In genomic region chr2:128692895-128693519, GRCh38 we compare ENCODE assay signal across 27 cellular contexts.
DNase-seq lines count a peak whose midpoint lies in the region; FAIRE-seq and TF ChIP-seq lines count a peak whose summit lies in the region.
"Had no signal": no experiment of that assay in that cellular context is flagged by ENCODE, and none has a peak within 500 bp of the region (broad histone marks: within the 10 kb centered on the region; RNA-seq: fewer than 3 reads in every experiment).

No MANE protein-coding gene starts in this region.

- peak overlapping the region; percentile 76; the same call in 1 of the 2 replicates for H3K4me2 ChIP-seq in BLaER1
- H3K4me2 ChIP-seq in BLaER1 treated with 17β-estradiol and CSF1 and Interleukin-3, amounts not matched to agents 10 nM and 100 nM, result peak overlapping the region in 7 of 11 experiments; percentile 1 to 97 (median 79); a peak in 10 of 22 replicates

- H3K36me3 Mint-ChIP-seq in brain (no peaks in the 10 kb centered on the region), osteocyte (ENCODE audit: unreplicated experiment) (no peaks in the 10 kb centered on the region)
- H3K36me3 Mint-ChIP-seq: CD8-positive, alpha-beta memory T cell had no signal

- no peak for FAIRE-seq in urothelium cell line (lab: Jason Lieb, UNC)
- FAIRE-seq: GM12891, HepG2, K562 had no signal

- H3K4me1 Mint-ChIP-seq in brain (peaks cover 20% of the 10 kb centered on the region), osteocyte (ENCODE audit: unreplicated experiment) (no peaks in the 10 kb centered on the region)
- H3K4me1 Mint-ChIP-seq: CD14-positive monocyte had no signal

- H3K9me3 ChIP-seq in BLaER1 (peaks cover 4% of the 10 kb centered on the region; the same call in 1 of the 2 replicates), WERI-Rb-1 (ENCODE audit: severe bottlenecking) (no peaks in the 10 kb centered on the region)
- H3K9me3 ChIP-seq in BLaER1 treated with 17β-estradiol and CSF1 and Interleukin-3, amounts not matched to agents 10 nM and 100 nM (replicated peaks in 1 of 11), result peaks cover 0 to 5% (median 0%) of the 10 kb centered on the region in 11 experiments; a peak in 1 of 22 replicates
- H3K9me3 ChIP-seq: SJCRH30 had no signal

- H3K4me1 ChIP-seq in BLaER1, result peaks cover 59% of the 10 kb centered on the region
- peaks cover 10 to 63% (median 47%) of the 10 kb centered on the region in 10 experiments; a peak in 19 of 20 replicates for H3K4me1 ChIP-seq in BLaER1 treated with 17β-estradiol and CSF1 and Interleukin-3, amounts not matched to agents 10 nM and 100 nM

- H3K27me3 Mint-ChIP-seq in brain, result peaks cover 6% of the 10 kb centered on the region
- peaks cover 16% of the 10 kb centered on the region for H3K27me3 Mint-ChIP-seq in osteocyte (ENCODE audit: unreplicated experiment)

- peak; percentile 53 for DNase-seq in osteocyte (ENCODE audit: extremely low spot score, unreplicated experiment)
- DNase-seq in NCI-H526 treated with DMSO at 0.1 percent for 48 hours (lab: John Stamatoyannopoulos, UW), result no peak
- DNase-seq in WERI-Rb-1, result no peak
- no peak for DNase-seq in urothelium cell line (ENCODE audit: low spot score)
- DNase-seq: CD8-positive, alpha-beta memory T cell; DMS 273 treated with DMSO at 0.1 percent for 48 hours; DMS79; EL; GF-D8; GOT3; MV-4-11; NCI-H1105; NCI-H1436 treated with DMSO at 0.1 percent for 48 hours; NCI-H2029; NCI-H446; NCI-H524 treated with DMSO at 0.1 percent for 48 hours; NCI-H82; NK-92 treated with Interleukin-12 subunit alpha and Interleukin-12 subunit beta, amount 100 ng/mL, for 24 hours; PC-3 had no signal

- TF ChIP-seq CTCF in brain (conservative IDR thresholded peaks at IDR 0.05) (no peak), osteocyte (IDR thresholded peaks at IDR 0.05) (no peak), WERI-Rb-1 (IDR thresholded peaks at IDR 0.05; ENCODE audit: low read depth, low read length) (no peak)

- H3K27me3 ChIP-seq in BLaER1 (no peaks in the 10 kb centered on the region), WERI-Rb-1 (ENCODE audit: insufficient read depth, low read depth, severe bottlenecking) (no peaks in the 10 kb centered on the region)
- H3K27me3 ChIP-seq in BLaER1 treated with 17β-estradiol and CSF1 and Interleukin-3, amounts not matched to agents 10 nM and 100 nM, result peaks cover 0 to 59% (median 0%) of the 10 kb centered on the region in 11 experiments; a peak in 6 of 22 replicates
- H3K27me3 ChIP-seq: SJCRH30 had no signal

- H3K36me3 ChIP-seq in BLaER1 (no peaks in the 10 kb centered on the region), WERI-Rb-1 (no peaks in the 10 kb centered on the region)
- no peaks in the 10 kb centered on the region for H3K36me3 ChIP-seq in BLaER1 treated with 17β-estradiol and CSF1 and Interleukin-3, amounts not matched to agents 10 nM and 100 nM
- H3K36me3 ChIP-seq: SJCRH30 had no signal

- H3K27ac ChIP-seq in BLaER1, result no peak overlapping the region
- H3K27ac ChIP-seq in BLaER1 treated with 17β-estradiol and CSF1 and Interleukin-3, amounts not matched to agents 10 nM and 100 nM, result no peak overlapping the region
- H3K27ac ChIP-seq in WERI-Rb-1, result no peak overlapping the region
- H3K27ac ChIP-seq: SJCRH30 had no signal

- no peak overlapping the region for H3K4me3 Mint-ChIP-seq in brain
- no peak overlapping the region for H3K4me3 Mint-ChIP-seq in osteocyte (ENCODE audit: unreplicated experiment)
- H3K4me3 Mint-ChIP-seq: CD14-positive monocyte; CD8-positive, alpha-beta memory T cell had no signal

- H3K4me3 ChIP-seq in BLaER1, result no peak overlapping the region
- no peak overlapping the region for H3K4me3 ChIP-seq in BLaER1 treated with 17β-estradiol and CSF1 and Interleukin-3, amounts not matched to agents 10 nM and 100 nM
- no peak overlapping the region for H3K4me3 ChIP-seq in WERI-Rb-1 (ENCODE audit: low read depth, low read length)
- H3K4me3 ChIP-seq: K562, SJCRH30 had no signal

- no peak overlapping the region for H3K9ac ChIP-seq in BLaER1
- H3K9ac ChIP-seq in BLaER1 treated with 17β-estradiol and CSF1 and Interleukin-3, amounts not matched to agents 10 nM and 100 nM, result no peak overlapping the region

- H3K27ac Mint-ChIP-seq in brain, result peak overlapping the region in 3 of 5 experiments; percentile 17 to 80 (median 52)
- H3K27ac Mint-ChIP-seq in osteocyte (ENCODE audit: unreplicated experiment), result no peak overlapping the region
- H3K27ac Mint-ChIP-seq: CD8-positive, alpha-beta memory T cell had no signal

- no peaks in the 10 kb centered on the region for H4K20me1 ChIP-seq in BLaER1
- H4K20me1 ChIP-seq in BLaER1 treated with 17β-estradiol and CSF1 and Interleukin-3, amounts not matched to agents 10 nM and 100 nM, result no peaks in the 10 kb centered on the region

- H3K9me3 Mint-ChIP-seq in brain, result peaks cover 0 to 5% (median 3%) of the 10 kb centered on the region in 5 experiments
- H3K9me3 Mint-ChIP-seq in osteocyte (ENCODE audit: unreplicated experiment), result no peaks in the 10 kb centered on the region
- H3K9me3 Mint-ChIP-seq: CD8-positive, alpha-beta memory T cell had no signal
